ENCODE assay signal across 19 cellular contexts in the genomic region with DNA sequence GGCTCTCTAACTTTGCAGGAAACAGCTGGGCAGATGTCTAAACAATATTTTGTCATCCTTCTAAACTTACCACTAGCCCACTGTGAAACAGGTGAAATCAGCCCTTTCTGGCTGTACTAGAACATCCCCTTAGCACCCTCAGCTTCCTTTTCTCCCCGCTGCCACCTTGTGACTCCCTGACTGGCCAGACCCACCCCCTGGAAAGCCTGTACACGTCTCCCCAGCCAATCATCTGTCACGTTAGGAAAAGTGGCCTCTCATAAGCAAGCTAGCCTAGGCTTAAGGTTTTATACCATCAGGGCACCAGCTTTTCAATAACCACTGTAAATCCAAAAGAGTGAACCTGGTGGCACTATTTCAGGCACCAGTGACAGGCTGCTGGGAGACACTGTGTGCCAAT.
"Had no signal": no experiment of that assay in that cellular context is flagged by ENCODE, and none has a peak within 500 bp of the region (broad histone marks: within the 10 kb centered on the region; RNA-seq: fewer than 3 reads in every experiment).

No MANE protein-coding gene starts in this region.

- H3K27me3 ChIP-seq: body of pancreas, cardiac muscle cell, heart right ventricle, pancreas, right atrium auricular region, transverse colon had no signal

- ATAC-seq: heart right ventricle; left cardiac atrium; stimulated activated naive CD8-positive, alpha-beta T cell treated with anti-CD3 and anti-CD28 coated beads, Interleukin-15, amount 100 ng/mL, for 72 hours had no signal

- H3K36me3 ChIP-seq: cardiac muscle cell, heart right ventricle, pancreas, right atrium auricular region, transverse colon had no signal

- H3K9me3 ChIP-seq: body of pancreas, pancreas, psoas muscle, right atrium auricular region, transverse colon had no signal

- DNase-seq: activated CD4-positive, alpha-beta memory T cell treated with anti-CD3 and anti-CD28 coated beads for 36 hours; activated CD4-positive, alpha-beta T cell treated with anti-CD3 and anti-CD28 coated beads for 48 hours; activated gamma-delta T cell; anterior cingulate cortex; erythroblast; foreskin fibroblast; heart right ventricle; islet precursor cell; left cardiac atrium; nephron progenitor cell; psoas muscle; stimulated activated CD4-positive, alpha-beta T cell treated with anti-CD3 and anti-CD28 coated beads, Interleukin-12 subunit alpha, Interleukin-12 subunit beta, amount 100 ng/mL, for 4 hours; stimulated activated CD4-positive, alpha-beta T cell treated with anti-CD3 and anti-CD28 coated beads, Interleukin-4, amount 100 ng/mL, for 4 hours; stimulated activated naive CD8-positive, alpha-beta T cell treated with anti-CD3 and anti-CD28 coated beads, Interleukin-15, amount 100 ng/mL, for 72 hours; transverse colon had no signal

- H3K4me1 ChIP-seq: body of pancreas, heart right ventricle, pancreas, right atrium auricular region, transverse colon had no signal

- H3K4me3 ChIP-seq: body of pancreas, cardiac muscle cell, heart right ventricle, pancreas, psoas muscle, right atrium auricular region, transverse colon had no signal
